In genomic region chr13:79307866-79308298, GRCh38 we compare ENCODE assay signal across 10 cellular contexts.
A peak's percentile ranks its signal among the peaks of the same experiment; 100 is the strongest.
DNase-seq lines count a peak whose midpoint lies in the region; ATAC-seq and TF ChIP-seq lines count a peak whose summit lies in the region.
"Had no signal": no experiment of that assay in that cellular context is flagged by ENCODE, and none has a peak within 500 bp of the region (broad histone marks: within the 10 kb centered on the region; RNA-seq: fewer than 3 reads in every experiment).

No MANE protein-coding gene starts in this region.

- H3K36me3 Mint-ChIP-seq in activated CD4-positive, alpha-beta T cell treated with anti-CD3 and anti-CD28 coated beads for 36 hours (ENCODE audit: low read depth), result no peaks in the 10 kb centered on the region
- H3K36me3 Mint-ChIP-seq in activated CD4-positive, alpha-beta T cell treated with anti-CD3 and anti-CD28 coated beads, Interleukin-2, amount 10 ng/mL, durations not matched to agents 7 days and 5 days (ENCODE audit: low read depth), result peaks cover 4% of the 10 kb centered on the region

- H3K9me3 Mint-ChIP-seq in activated CD4-positive, alpha-beta T cell treated with anti-CD3 and anti-CD28 coated beads for 36 hours (ENCODE audit: low read depth), result no peaks in the 10 kb centered on the region
- H3K9me3 Mint-ChIP-seq in activated CD4-positive, alpha-beta T cell treated with anti-CD3 and anti-CD28 coated beads, Interleukin-2, amount 10 ng/mL, durations not matched to agents 7 days and 5 days, result no peaks in the 10 kb centered on the region

- CTCF ChIA-PET in activated CD4-positive, alpha-beta T cell treated with anti-CD3 and anti-CD28 coated beads for 36 hours (lab: Charles Lee), result interaction anchor here (0.6 to 0.9 kb wide), 2 partner anchors 72 to 380 kb away, joined by 4 to 5 read pairs; no protein-coding TSS in a partner anchor
- CTCF ChIA-PET in activated CD4-positive, alpha-beta T cell treated with anti-CD3 and anti-CD28 coated beads, Interleukin-2, amount 10 ng/mL, durations not matched to agents 7 days and 5 days (lab: Charles Lee), result no interaction called here
- CTCF ChIA-PET in GM10248 (lab: Yijun Ruan, JAX), result interaction anchor here (1.3 to 1.9 kb wide), 3 partner anchors 9 to 14 kb away, joined by 4 to 5 read pairs (median 5); no protein-coding TSS in a partner anchor

- H3K27ac Mint-ChIP-seq in activated CD4-positive, alpha-beta T cell treated with anti-CD3 and anti-CD28 coated beads for 36 hours, result no peak overlapping the region
- no peak overlapping the region for H3K27ac Mint-ChIP-seq in activated CD4-positive, alpha-beta T cell treated with anti-CD3 and anti-CD28 coated beads, Interleukin-2, amount 10 ng/mL, durations not matched to agents 7 days and 5 days

- peak; percentile 66 for ATAC-seq in activated CD4-positive, alpha-beta T cell treated with anti-CD3 and anti-CD28 coated beads for 36 hours
- ATAC-seq in HG03432 (IDR thresholded peaks at IDR 0.05; ENCODE audit: unreplicated experiment) (peak; percentile 61), gastrocnemius medialis (peak; percentile 50 to 54)
- ATAC-seq: body of pancreas had no signal

- DNase-seq in activated CD4-positive, alpha-beta T cell treated with anti-CD3 and anti-CD28 coated beads for 36 hours, result peak; percentile 31
- no peak for DNase-seq in activated CD4-positive, alpha-beta T cell treated with anti-CD3 and anti-CD28 coated beads, Interleukin-2, amount 10 ng/mL, durations not matched to agents 7 days and 5 days
- DNase-seq in choroid plexus epithelial cell (ENCODE audit: low read depth) (peak; percentile 50), gastrocnemius medialis (no peak), SIG-M5 treated with dmso at 0.1 percent for 504 hours (lab: John Stamatoyannopoulos, UW; ENCODE audit: unreplicated experiment) (no peak), GM10248 (ENCODE audit: extremely low spot score) (no peak), mucosa of gallbladder (ENCODE audit: low spot score) (no peak)
- DNase-seq: midbrain had no signal

- H3K4me1 ChIP-seq in gastrocnemius medialis, result no peaks in the 10 kb centered on the region

- no peaks in the 10 kb centered on the region for H3K36me3 ChIP-seq in gastrocnemius medialis

- TF ChIP-seq POLR2A in gastrocnemius medialis (IDR thresholded peaks at IDR 0.05), result no peak

- no peaks in the 10 kb centered on the region for H3K27me3 ChIP-seq in gastrocnemius medialis
- H3K27me3 ChIP-seq: body of pancreas had no signal

- peaks cover 11% of the 10 kb centered on the region for H3K4me1 Mint-ChIP-seq in activated CD4-positive, alpha-beta T cell treated with anti-CD3 and anti-CD28 coated beads for 36 hours
- H3K4me1 Mint-ChIP-seq in activated CD4-positive, alpha-beta T cell treated with anti-CD3 and anti-CD28 coated beads, Interleukin-2, amount 10 ng/mL, durations not matched to agents 7 days and 5 days, result no peaks in the 10 kb centered on the region

- TF ChIP-seq CTCF in choroid plexus epithelial cell (conservative IDR thresholded peaks at IDR 0.05; ENCODE audit: low read depth, low read length) (no peak), gastrocnemius medialis (IDR thresholded peaks at IDR 0.05 in 4 of 5, conservative IDR thresholded peaks at IDR 0.05 in 1 of 5) (no peak), GM10248 (IDR thresholded peaks at IDR 0.05; ENCODE audit: control extremely low read depth, extremely low read depth, low read depth, missing control alignments) (no peak)

- peaks cover 2% of the 10 kb centered on the region for H3K27me3 Mint-ChIP-seq in activated CD4-positive, alpha-beta T cell treated with anti-CD3 and anti-CD28 coated beads for 36 hours
- peaks cover 23% of the 10 kb centered on the region for H3K27me3 Mint-ChIP-seq in activated CD4-positive, alpha-beta T cell treated with anti-CD3 and anti-CD28 coated beads, Interleukin-2, amount 10 ng/mL, durations not matched to agents 7 days and 5 days

- in situ Hi-C loops in gastrocnemius medialis (cut with MboI; ENCODE audit: low sequenced_read_pairs in 4 of 4), result no loop called here

- H3K27ac ChIP-seq in gastrocnemius medialis, result no peak overlapping the region
- H3K27ac ChIP-seq: body of pancreas had no signal

- H3K4me3 ChIP-seq in choroid plexus epithelial cell (ENCODE audit: low read depth, low read length) (no peak overlapping the region), gastrocnemius medialis (no peak overlapping the region)
- H3K4me3 ChIP-seq: body of pancreas had no signal

- intact Hi-C loops in activated CD4-positive, alpha-beta T cell treated with anti-CD3 and anti-CD28 coated beads for 36 hours (cut with DNase I, micrococcal nuclease), result no loop called here
- intact Hi-C loops in gastrocnemius medialis (cut with DNase I; ENCODE audit: low total_unique reads), result no loop called here

- H3K9me3 ChIP-seq in gastrocnemius medialis, result no peaks in the 10 kb centered on the region
- H3K9me3 ChIP-seq: body of pancreas had no signal

- no peak overlapping the region for H3K4me3 Mint-ChIP-seq in activated CD4-positive, alpha-beta T cell treated with anti-CD3 and anti-CD28 coated beads for 36 hours
- H3K4me3 Mint-ChIP-seq in activated CD4-positive, alpha-beta T cell treated with anti-CD3 and anti-CD28 coated beads, Interleukin-2, amount 10 ng/mL, durations not matched to agents 7 days and 5 days, result no peak overlapping the region

- POLR2A ChIA-PET in activated CD4-positive, alpha-beta T cell treated with anti-CD3 and anti-CD28 coated beads for 36 hours (lab: Charles Lee), result no interaction called here
- POLR2A ChIA-PET in activated CD4-positive, alpha-beta T cell treated with anti-CD3 and anti-CD28 coated beads, Interleukin-2, amount 10 ng/mL, durations not matched to agents 7 days and 5 days (lab: Charles Lee), result no interaction called here
- POLR2A ChIA-PET in GM10248 (lab: Yijun Ruan, JAX), result no interaction called here

Comparison
In these comparisons a context has a peak if more than half of its experiments do, and no peak if none do; other contexts are left out.
1. DNase-seq: peak in activated CD4-positive, alpha-beta T cell treated with anti-CD3 and anti-CD28 coated beads for 36 hours (single experiment) and choroid plexus epithelial cell (single experiment); none in activated CD4-positive, alpha-beta T cell treated with anti-CD3 and anti-CD28 coated beads, Interleukin-2, amount 10 ng/mL, durations not matched to agents 7 days and 5 days (single experiment), gastrocnemius medialis (0 of 2), SIG-M5 treated with dmso at 0.1 percent for 504 hours (single experiment), GM10248 (single experiment) and mucosa of gallbladder (single experiment).
2. Peak in every context shown above with its lines, with median percentiles within 50 percentile points of each other: ATAC-seq.